Comparison of ENCODE assay signal across 2 cellular contexts in the genomic region with DNA sequence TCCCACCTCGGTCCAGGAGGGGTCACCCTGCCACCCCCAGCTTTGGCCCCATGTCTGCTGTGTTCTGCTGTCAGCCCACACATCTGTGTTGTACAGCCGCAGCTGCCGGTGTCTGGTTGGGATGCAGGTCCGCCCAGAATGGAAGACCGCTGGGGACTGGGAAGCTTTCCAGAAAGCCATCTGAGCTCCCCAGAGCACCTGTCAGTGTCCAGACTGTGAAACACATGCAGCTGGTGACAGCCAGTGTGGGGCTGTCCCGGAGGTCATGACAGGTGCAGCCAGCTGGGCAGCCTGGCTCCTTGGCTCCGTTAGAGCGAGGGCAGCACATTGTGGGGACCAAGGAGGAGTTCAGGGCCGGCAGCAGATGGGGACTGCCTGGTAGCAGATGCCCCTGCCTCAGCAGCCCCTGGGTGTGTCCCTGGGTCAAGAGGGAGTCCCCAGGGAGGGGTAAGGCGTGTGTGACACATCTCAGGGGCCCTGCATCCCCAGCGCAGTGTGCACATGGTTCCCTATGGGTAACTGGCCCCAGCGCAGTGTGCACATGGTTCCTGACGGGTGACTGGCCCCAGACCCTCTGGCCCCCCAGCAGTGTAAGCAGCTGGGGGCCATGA.
TF ChIP-seq lines count a peak whose summit lies in the region.

No MANE protein-coding gene starts in this region.

TF ChIP-seq in HCT116, 20 proteins besides CTCF, POLR2A, EP300 and RAD21:
- TF ChIP-seq, protein P1, sequence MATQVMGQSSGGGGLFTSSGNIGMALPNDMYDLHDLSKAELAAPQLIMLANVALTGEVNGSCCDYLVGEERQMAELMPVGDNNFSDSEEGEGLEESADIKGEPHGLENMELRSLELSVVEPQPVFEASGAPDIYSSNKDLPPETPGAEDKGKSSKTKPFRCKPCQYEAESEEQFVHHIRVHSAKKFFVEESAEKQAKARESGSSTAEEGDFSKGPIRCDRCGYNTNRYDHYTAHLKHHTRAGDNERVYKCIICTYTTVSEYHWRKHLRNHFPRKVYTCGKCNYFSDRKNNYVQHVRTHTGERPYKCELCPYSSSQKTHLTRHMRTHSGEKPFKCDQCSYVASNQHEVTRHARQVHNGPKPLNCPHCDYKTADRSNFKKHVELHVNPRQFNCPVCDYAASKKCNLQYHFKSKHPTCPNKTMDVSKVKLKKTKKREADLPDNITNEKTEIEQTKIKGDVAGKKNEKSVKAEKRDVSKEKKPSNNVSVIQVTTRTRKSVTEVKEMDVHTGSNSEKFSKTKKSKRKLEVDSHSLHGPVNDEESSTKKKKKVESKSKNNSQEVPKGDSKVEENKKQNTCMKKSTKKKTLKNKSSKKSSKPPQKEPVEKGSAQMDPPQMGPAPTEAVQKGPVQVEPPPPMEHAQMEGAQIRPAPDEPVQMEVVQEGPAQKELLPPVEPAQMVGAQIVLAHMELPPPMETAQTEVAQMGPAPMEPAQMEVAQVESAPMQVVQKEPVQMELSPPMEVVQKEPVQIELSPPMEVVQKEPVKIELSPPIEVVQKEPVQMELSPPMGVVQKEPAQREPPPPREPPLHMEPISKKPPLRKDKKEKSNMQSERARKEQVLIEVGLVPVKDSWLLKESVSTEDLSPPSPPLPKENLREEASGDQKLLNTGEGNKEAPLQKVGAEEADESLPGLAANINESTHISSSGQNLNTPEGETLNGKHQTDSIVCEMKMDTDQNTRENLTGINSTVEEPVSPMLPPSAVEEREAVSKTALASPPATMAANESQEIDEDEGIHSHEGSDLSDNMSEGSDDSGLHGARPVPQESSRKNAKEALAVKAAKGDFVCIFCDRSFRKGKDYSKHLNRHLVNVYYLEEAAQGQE (IDR thresholded peaks at IDR 0.05; ENCODE audit: low read depth), result no peak
- TF ChIP-seq SRF (IDR thresholded peaks at IDR 0.05; ENCODE audit: low read depth) (no peak), EZH2phosphoT487 (IDR thresholded peaks at IDR 0.05; ENCODE audit: borderline replicate concordance) (no peak), POLR2AphosphoS5 (IDR thresholded peaks at IDR 0.05; ENCODE audit: low read depth, low read length) (no peak), TCF7L2 (IDR thresholded peaks at IDR 0.05; ENCODE audit: borderline replicate concordance, extremely low read depth, insufficient read depth, insufficient read length) (no peak), SP1 (IDR thresholded peaks at IDR 0.05; ENCODE audit: low read depth) (no peak), CBX3 (IDR thresholded peaks at IDR 0.05; ENCODE audit: low read depth) (no peak), FOSL1 (IDR thresholded peaks at IDR 0.05; ENCODE audit: low read depth) (no peak), JUND (IDR thresholded peaks at IDR 0.05) (no peak), YY1 (IDR thresholded peaks at IDR 0.05; ENCODE audit: extremely low read depth, insufficient replicate concordance, low read depth, low read length) (no peak), EGR1 (IDR thresholded peaks at IDR 0.05; ENCODE audit: low read depth) (no peak), ELF1 (IDR thresholded peaks at IDR 0.05; ENCODE audit: borderline replicate concordance, low read depth) (no peak), ZNF274 (IDR thresholded peaks at IDR 0.05; ENCODE audit: low read depth, low read length) (no peak), ZFX (IDR thresholded peaks at IDR 0.05) (no peak), SIN3A (IDR thresholded peaks at IDR 0.05; ENCODE audit: low read depth) (no peak)
- TF ChIP-seq, protein P2, sequence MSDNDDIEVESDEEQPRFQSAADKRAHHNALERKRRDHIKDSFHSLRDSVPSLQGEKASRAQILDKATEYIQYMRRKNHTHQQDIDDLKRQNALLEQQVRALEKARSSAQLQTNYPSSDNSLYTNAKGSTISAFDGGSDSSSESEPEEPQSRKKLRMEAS (IDR thresholded peaks at IDR 0.05), result no peak
- TF ChIP-seq, protein P3, sequence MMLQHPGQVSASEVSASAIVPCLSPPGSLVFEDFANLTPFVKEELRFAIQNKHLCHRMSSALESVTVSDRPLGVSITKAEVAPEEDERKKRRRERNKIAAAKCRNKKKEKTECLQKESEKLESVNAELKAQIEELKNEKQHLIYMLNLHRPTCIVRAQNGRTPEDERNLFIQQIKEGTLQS (IDR thresholded peaks at IDR 0.05), result no peak
- TF ChIP-seq, protein P4, sequence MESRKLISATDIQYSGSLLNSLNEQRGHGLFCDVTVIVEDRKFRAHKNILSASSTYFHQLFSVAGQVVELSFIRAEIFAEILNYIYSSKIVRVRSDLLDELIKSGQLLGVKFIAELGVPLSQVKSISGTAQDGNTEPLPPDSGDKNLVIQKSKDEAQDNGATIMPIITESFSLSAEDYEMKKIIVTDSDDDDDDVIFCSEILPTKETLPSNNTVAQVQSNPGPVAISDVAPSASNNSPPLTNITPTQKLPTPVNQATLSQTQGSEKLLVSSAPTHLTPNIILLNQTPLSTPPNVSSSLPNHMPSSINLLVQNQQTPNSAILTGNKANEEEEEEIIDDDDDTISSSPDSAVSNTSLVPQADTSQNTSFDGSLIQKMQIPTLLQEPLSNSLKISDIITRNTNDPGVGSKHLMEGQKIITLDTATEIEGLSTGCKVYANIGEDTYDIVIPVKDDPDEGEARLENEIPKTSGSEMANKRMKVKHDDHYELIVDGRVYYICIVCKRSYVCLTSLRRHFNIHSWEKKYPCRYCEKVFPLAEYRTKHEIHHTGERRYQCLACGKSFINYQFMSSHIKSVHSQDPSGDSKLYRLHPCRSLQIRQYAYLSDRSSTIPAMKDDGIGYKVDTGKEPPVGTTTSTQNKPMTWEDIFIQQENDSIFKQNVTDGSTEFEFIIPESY (IDR thresholded peaks at IDR 0.05; ENCODE audit: extremely low read depth, insufficient replicate concordance, low read length), result no peak

TF ChIP-seq in SK-N-SH, 30 proteins besides CTCF, POLR2A, EP300 and RAD21 (continued from another document):
- TF ChIP-seq TEAD4 (IDR thresholded peaks at IDR 0.05; ENCODE audit: borderline replicate concordance, insufficient read depth) (no peak), RCOR1 (IDR thresholded peaks at IDR 0.05; ENCODE audit: low read length) (peak; percentile 70), FOXJ3 (CRISPR knock-in tag; IDR thresholded peaks at IDR 0.05) (no peak)
